27 cellular contexts compared by ENCODE assay signal in genomic region chr6:168555618-168556273, GRCh38.
"Had no signal": no experiment of that assay in that cellular context is flagged by ENCODE, and none has a peak within 500 bp of the region (broad histone marks: within the 10 kb centered on the region; RNA-seq: fewer than 3 reads in every experiment).

No MANE protein-coding gene starts in this region.

- H3K36me3 ChIP-seq: brain microvascular endothelial cell, MG63, SJSA1 had no signal

- H3K4me3 ChIP-seq: MG63, SJSA1 had no signal

- H3K4me2 ChIP-seq: KMS-11 had no signal

- DNase-seq: activated CD4-positive, alpha-beta T cell treated with anti-CD3 and anti-CD28 coated beads for 4 hours; activated CD8-positive, alpha-beta memory T cell treated with anti-CD3 and anti-CD28 coated beads, Interleukin-2, amount 50 U/mL, for 4 hours; activated CD8-positive, alpha-beta T cell treated with anti-CD3 and anti-CD28 coated beads for 36 hours; activated gamma-delta T cell treated with Interleukin-2 at 50 U/mL for 16 hours; activated naive CD4-positive, alpha-beta T cell treated with anti-CD3 and anti-CD28 coated beads, Interleukin-2, amount 10 ng/mL, durations not matched to agents 7 days and 5 days; activated naive CD8-positive, alpha-beta T cell treated with anti-CD3 and anti-CD28 coated beads for 36 hours; activated T-cell treated with anti-CD3 and anti-CD28 coated beads, Interleukin-2, amount 50 U/mL, for 72 hours; brain microvascular endothelial cell; MG63; MV-4-11; NCI-H1092 treated with DMSO at 0.1 percent for 48 hours; NCI-H1417 treated with DMSO at 0.1 percent for 48 hours; NCI-H1694; NCI-H2029; NCI-H2107; NCI-H345; NCI-H510A treated with DMSO at 0.1 percent for 48 hours; NCI-H69; NK-92 treated with Interleukin-12 subunit alpha and Interleukin-12 subunit beta, amount 100 ng/mL, for 24 hours; OCI-M1; SHP77 had no signal

- ATAC-seq: activated CD4-positive, CD25-positive, alpha-beta regulatory T cell treated with anti-CD3 and anti-CD28 coated beads, Interleukin-2, amount 50 U/mL, for 24 hours; activated CD8-positive, alpha-beta T cell treated with anti-CD3 and anti-CD28 coated beads for 36 hours; activated T-cell treated with anti-CD3 and anti-CD28 coated beads, Interleukin-2, amount 50 U/mL, for 72 hours; Panc1; SK-N-SH treated with all-trans-retinoic acid at 6 μM for 48 hours had no signal

- H3K27ac ChIP-seq: brain microvascular endothelial cell, KMS-11, RWPE1, SJSA1 had no signal

- H3K4me1 ChIP-seq: SJSA1 had no signal

- H3K9ac ChIP-seq: KMS-11 had no signal

- H3K27me3 ChIP-seq: brain microvascular endothelial cell, MG63, SJSA1 had no signal

- H3K9me3 ChIP-seq: MG63 had no signal
